In genomic region chr14:35388656-35389314, GRCh38 we compare ENCODE assay signal across 19 cellular contexts.
"Had no signal": no experiment of that assay in that cellular context is flagged by ENCODE, and none has a peak within 500 bp of the region (broad histone marks: within the 10 kb centered on the region; RNA-seq: fewer than 3 reads in every experiment).

No MANE protein-coding gene starts in this region.

- H3K9ac ChIP-seq: KMS-11 had no signal

- H3K4me3 ChIP-seq: SJCRH30 had no signal

- H3K4me1 ChIP-seq: SJCRH30 had no signal

- H3K27ac ChIP-seq: HL-60, KMS-11, SJCRH30 had no signal

- FAIRE-seq: HTR-8/SVneo, RCC 7860 had no signal

- H3K4me2 ChIP-seq: KMS-11 had no signal

- DNase-seq: Kasumi-1, MM.1S, NCI-H1092 treated with DMSO at 0.1 percent for 48 hours, NCI-H1436, NCI-H1694, NCI-H187 treated with DMSO at 0.1 percent for 48 hours, NCI-H2029 treated with DMSO at 0.1 percent for 48 hours, NCI-H2171 treated with DMSO at 0.1 percent for 48 hours, NCI-H524 treated with DMSO at 0.1 percent for 48 hours, NCI-H69, NCI-H774, RPMI8226, SHP77 treated with DMSO at 0.1 percent for 48 hours, SJCRH30 had no signal

- H3K9me3 ChIP-seq: SJCRH30 had no signal

- H3K27me3 ChIP-seq: SJCRH30 had no signal

- ATAC-seq: SK-N-SH treated with all-trans-retinoic acid at 6 μM for 48 hours had no signal

- H3K36me3 ChIP-seq: SJCRH30 had no signal
